10 cellular contexts compared by ENCODE assay signal in the genomic region with DNA sequence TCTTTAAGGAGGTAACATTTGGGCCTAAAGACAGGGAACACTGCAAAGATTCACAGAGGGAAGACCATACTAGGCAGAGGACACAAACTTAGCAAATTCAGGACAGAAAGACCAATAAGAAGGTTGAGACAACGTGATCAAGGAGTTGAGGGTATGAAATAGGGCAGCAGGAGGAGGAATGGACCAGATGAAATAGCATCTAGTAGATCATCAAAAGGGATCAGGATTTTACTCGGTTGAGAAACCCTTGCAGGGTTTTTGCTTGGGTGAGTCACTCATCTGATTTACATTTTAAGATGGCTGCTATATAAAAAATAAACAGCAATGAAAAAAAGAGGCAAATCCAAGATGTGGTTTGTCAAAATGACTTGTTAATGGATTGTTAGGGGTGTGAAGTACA. TPM values are rescaled to one million over a fixed set of nuclear protein-coding genes. Genes with fewer than 3 reads are reported as not detected.
DNase-seq lines count a peak whose midpoint lies in the region; ATAC-seq, FAIRE-seq and TF ChIP-seq lines count a peak whose summit lies in the region.
"Had no signal": no experiment of that assay in that cellular context is flagged by ENCODE, and none has a peak within 500 bp of the region (broad histone marks: within the 10 kb centered on the region; RNA-seq: fewer than 3 reads in every experiment).

No MANE protein-coding gene starts in this region.

- H2AFZ ChIP-seq in OCI-LY3 (ENCODE audit: low read depth, low read length) (no peak overlapping the region), H1 (ENCODE audit: low read length) (no peak overlapping the region)

- POLR2A ChIA-PET in H1 (lab: Charles Lee; ENCODE audit: partially characterized antibody) = interaction anchor here (0.7 to 1.3 kb wide), 2 partner anchors 34 to 254 kb away, joined by 3 to 7 read pairs; no protein-coding TSS in a partner anchor

- H4K5ac ChIP-seq in H1 (ENCODE audit: insufficient read length, low read depth, low read length) = no peak overlapping the region

- H3K56ac ChIP-seq in H1 (replicated peaks; ENCODE audit: insufficient read length, low read depth, low read length) = no peak overlapping the region

- H3K23ac ChIP-seq in H1 (ENCODE audit: insufficient read length) = no peak overlapping the region

- TF ChIP-seq CTCF in OCI-LY3 (IDR thresholded peaks at IDR 0.05; ENCODE audit: low read depth, low read length) = no peak
- TF ChIP-seq CTCF in H1 (IDR thresholded peaks at IDR 0.05; ENCODE audit: control extremely low read depth in 1 of 3, insufficient read depth in 1 of 3, low read depth in 1 of 3, low read length in 3 of 3) = no peak
- no peak for TF ChIP-seq CTCF in gastrocnemius medialis (IDR thresholded peaks at IDR 0.05 in 4 of 5, conservative IDR thresholded peaks at IDR 0.05 in 1 of 5)

- H4K91ac ChIP-seq in H1 (replicated peaks; ENCODE audit: insufficient read length, low read length) = no peak overlapping the region

- TF ChIP-seq RAD21 in H1 (IDR thresholded peaks at IDR 0.05 in 1 of 2, conservative IDR thresholded peaks at IDR 0.05 in 1 of 2; ENCODE audit: low read depth in 2 of 2, low read length in 2 of 2) = no peak

- H3K9me3 ChIP-seq in OCI-LY3 (ENCODE audit: insufficient read depth, low read length) (no peaks in the 10 kb centered on the region), H1 (ENCODE audit: insufficient read depth in 2 of 2, low read depth in 1 of 2, low read length in 1 of 2) (no peaks in the 10 kb centered on the region), gastrocnemius medialis (no peaks in the 10 kb centered on the region)

- H2BK120ac ChIP-seq in H1 (replicated peaks; ENCODE audit: low read depth, low read length) = no peak overlapping the region

- H3K79me1 ChIP-seq in H1 (ENCODE audit: low read depth, low read length) = no peaks in the 10 kb centered on the region

- H4K8ac ChIP-seq in H1 (ENCODE audit: extremely low read depth, insufficient read depth, low read length) = no peak overlapping the region

- no peak overlapping the region for H2BK20ac ChIP-seq in H1 (ENCODE audit: low read length)

- TF ChIP-seq EP300 in H1 (IDR thresholded peaks at IDR 0.05; ENCODE audit: borderline replicate concordance in 1 of 2, low read depth in 2 of 2, low read length in 2 of 2) = no peak

- H3K27ac ChIP-seq in OCI-LY3 (ENCODE audit: low read length) = no peak overlapping the region
- no peak overlapping the region for H3K27ac ChIP-seq in H1 (ENCODE audit: low read depth, low read length)
- H3K27ac ChIP-seq in gastrocnemius medialis = peak overlapping the region; percentile 51 to 60 (median 54)
- H3K27ac ChIP-seq: 22Rv1 had no signal

- H2AK5ac ChIP-seq in H1 (ENCODE audit: low read depth, low read length) = no peak overlapping the region

- no peak overlapping the region for H2BK5ac ChIP-seq in H1 (ENCODE audit: low read depth, low read length)

- H3K9ac ChIP-seq in OCI-LY3 (ENCODE audit: low read length) (no peak overlapping the region), H1 (replicated peaks in 1 of 4; ENCODE audit: extremely low read depth in 1 of 4, low read depth in 3 of 4, low read length in 3 of 4) (no peak overlapping the region)

- peaks cover 30% of the 10 kb centered on the region for H3K36me3 ChIP-seq in OCI-LY3 (replicated peaks; ENCODE audit: low read depth, low read length)
- H3K36me3 ChIP-seq in H1 (ENCODE audit: control insufficient read depth in 2 of 4, insufficient read depth in 4 of 4, low read length in 3 of 4) = peaks cover 0 to 27% (median 9%) of the 10 kb centered on the region in 4 experiments; a peak in 4 of 8 replicates
- H3K36me3 ChIP-seq in gastrocnemius medialis = peaks cover 0 to under 1% of the 10 kb centered on the region in 2 donors

- H3K4me2 ChIP-seq in OCI-LY3 (ENCODE audit: low read length) (peak overlapping the region; percentile 51), H1 (ENCODE audit: insufficient read depth in 1 of 2, low read depth in 2 of 2, low read length in 2 of 2) (peak overlapping the region; percentile 25 to 57; a peak in 3 of 4 replicates)

- DNase-seq in DMS 273 (lab: John Stamatoyannopoulos, UW; ENCODE audit: unreplicated experiment) (peak; percentile 43), DMS 273 treated with DMSO at 0.1 percent for 48 hours (lab: John Stamatoyannopoulos, UW) (no peak), H1 (ENCODE audit: low read depth in 1 of 2, low spot score in 2 of 2) (no peak), gastrocnemius medialis (no peak), H4 (ENCODE audit: low spot score) (no peak)
- DNase-seq in stimulated activated CD4-positive, alpha-beta T cell treated with anti-CD3 and anti-CD28 coated beads, Interleukin-4, amount 100 ng/mL, for 24 hours = no peak
- DNase-seq: NCI-H1092 treated with DMSO at 0.1 percent for 48 hours had no signal

- no peak overlapping the region for H3K4ac ChIP-seq in H1 (replicated peaks; ENCODE audit: insufficient read length, low read depth, low read length)

- no peak for ATAC-seq in gastrocnemius medialis
- no peak for ATAC-seq in GM18907 (IDR thresholded peaks at IDR 0.05; ENCODE audit: unreplicated experiment)

- no peak overlapping the region for H2BK12ac ChIP-seq in H1 (ENCODE audit: low read depth, low read length)

- H3K4me1 ChIP-seq in OCI-LY3 (ENCODE audit: low read length) (peaks cover 54% of the 10 kb centered on the region), H1 (replicated peaks in 1 of 4; ENCODE audit: control insufficient read depth in 3 of 4, insufficient read depth in 4 of 4, low read length in 3 of 4) (peaks cover 0 to 4% (median 2%) of the 10 kb centered on the region in 4 experiments; a peak in 4 of 7 replicates), gastrocnemius medialis (peaks cover 83 to 86% of the 10 kb centered on the region in 2 donors)

- peaks cover 5% of the 10 kb centered on the region for H3K23me2 ChIP-seq in H1 (ENCODE audit: low read depth, low read length)

- 35% methylated on average over 2 of the region's 2 CpGs; no CpG with 5 or more reads in 1 of the 2 experiments for WGBS in H1 (ENCODE audit: extremely low coverage in 1 of 2, insufficient coverage in 1 of 2, insufficient read length in 1 of 2, insufficient replicate concordance in 2 of 2, low coverage in 1 of 2, low lambda C conversion rate in 2 of 2, missing lambda C conversion rate in 1 of 2), 2 experiments

- TF ChIP-seq POLR2A in H1 (IDR thresholded peaks at IDR 0.05; ENCODE audit: control extremely low read depth in 1 of 2, low read depth in 2 of 2, low read length in 2 of 2) (no peak), gastrocnemius medialis (IDR thresholded peaks at IDR 0.05) (no peak)

- no peak overlapping the region for H3K14ac ChIP-seq in H1 (ENCODE audit: insufficient read length)

- in situ Hi-C loops in gastrocnemius medialis (cut with MboI; ENCODE audit: low sequenced_read_pairs in 4 of 4) = loop anchor here in 3 of 4 donors (25.0 kb wide), 1 partner anchor 927 kb away; a partner anchor contains a TSS

- no peak overlapping the region for H3K18ac ChIP-seq in H1 (ENCODE audit: extremely low read depth, low read length)

- intact Hi-C loops in gastrocnemius medialis (cut with DNase I; ENCODE audit: low total_unique reads) = loop anchor here (5.0 kb wide), 2 partner anchors 537 to 932 kb away; a partner anchor contains a TSS

- H4K20me1 ChIP-seq in OCI-LY3 (ENCODE audit: insufficient read depth, low read length) = peaks cover 91% of the 10 kb centered on the region
- H4K20me1 ChIP-seq in H1 (replicated peaks in 1 of 2; ENCODE audit: control insufficient read depth in 1 of 2, insufficient read depth in 2 of 2, low read length in 2 of 2) = peaks cover 35 to 57% of the 10 kb centered on the region in 2 experiments

- H3K79me2 ChIP-seq in OCI-LY3 (ENCODE audit: low read length) (peaks cover 97% of the 10 kb centered on the region), H1 (ENCODE audit: control insufficient read depth in 1 of 2, insufficient read depth in 2 of 2, low read length in 2 of 2) (peaks cover 70 to 96% of the 10 kb centered on the region in 2 experiments)

- H3K27me3 ChIP-seq in OCI-LY3 (ENCODE audit: low read depth, low read length) = no peaks in the 10 kb centered on the region
- no peaks in the 10 kb centered on the region for H3K27me3 ChIP-seq in H1 (replicated peaks in 1 of 4; ENCODE audit: control insufficient read depth in 3 of 4, extremely low read depth in 1 of 4, insufficient read depth in 3 of 4, low read length in 3 of 4)
- H3K27me3 ChIP-seq in gastrocnemius medialis = no peaks in the 10 kb centered on the region

- H2BK15ac ChIP-seq in H1 (ENCODE audit: low read length) = no peak overlapping the region

- peak overlapping the region; percentile 35 for H3K4me3 ChIP-seq in OCI-LY3 (ENCODE audit: low read length)
- peak overlapping the region in 1 of 4 experiments; percentile 27; a peak in 2 of 8 replicates for H3K4me3 ChIP-seq in H1 (ENCODE audit: extremely low read depth in 1 of 4, insufficient read depth in 2 of 4, low read depth in 3 of 4, low read length in 4 of 4)
- H3K4me3 ChIP-seq in gastrocnemius medialis = peak overlapping the region in 2 of 4 donors; percentile 1 to 20

- FAIRE-seq in H1 (lab: Jason Lieb, UNC) = no peak

- CTCF ChIA-PET in H1 (lab: Charles Lee; ENCODE audit: partially characterized antibody) = interaction anchor here (0.7 kb wide), 1 partner anchor 31 kb away, joined by 5 read pairs; no protein-coding TSS in a partner anchor

RNA-seq across cellular contexts. Expression of a gene that starts 4.7 kb away (rescaled TPM):
- 230 and 231 TPM in 2 replicates for total RNA-seq in H1 (2021; fragmentation: NEBNext Ultra II Directional; extraction: Animal tissue kit (Norgen Biotek cat#: 25700))
- polyA plus RNA-seq in H1 (2011; rRNA removed) = 17.4 and 30.5 TPM in 2 replicates
- polyA plus RNA-seq in H1 (2011; cell fraction: cytosol; rRNA removed) = 33.3 TPM
- polyA plus RNA-seq in H1 (2011; cell fraction: nucleus; rRNA removed) = 47.1 TPM
- polyA plus RNA-seq in H1 (2012, experiment 1 of 2) = 77.4 to 217 TPM (median 108 TPM) in 4 replicates
- 3.2 TPM for polyA plus RNA-seq in H1 (2012, experiment 2 of 2)
- 141 TPM for polyA plus RNA-seq in H1 (2013, experiment 1 of 2)
- polyA plus RNA-seq in H1 (2013, experiment 2 of 2) = 136 TPM
- polyA minus RNA-seq in H1 (2011; rRNA and poly(A)+ RNA removed) = 141 and 194 TPM in 2 replicates
- polyA minus RNA-seq in H1 (2011; cell fraction: cytosol; rRNA and poly(A)+ RNA removed) = 120 TPM
- polyA minus RNA-seq in H1 (2011; cell fraction: nucleus; rRNA and poly(A)+ RNA removed) = 197 TPM
- total RNA-seq in gastrocnemius medialis = 10 to 100 TPM; 27.3 to 83.0 (median 61.8) TPM
- 70.0 and 71.3 TPM in 2 replicates for total RNA-seq in H4 (2014; rRNA removed; shearing (Covaris generic))

RNA-seq across cellular contexts. Expression of a gene that starts 34.8 kb away (rescaled TPM):
- total RNA-seq in H1 (2021; fragmentation: NEBNext Ultra II Directional; extraction: Animal tissue kit (Norgen Biotek cat#: 25700)) = 8.2 and 8.5 TPM in 2 replicates
- polyA plus RNA-seq in H1 (2011; rRNA removed) = 10.7 and 11.1 TPM in 2 replicates
- 12.5 TPM for polyA plus RNA-seq in H1 (2011; cell fraction: cytosol; rRNA removed)
- polyA plus RNA-seq in H1 (2011; cell fraction: nucleus; rRNA removed) = 13.7 TPM
- 8.4 to 10.8 TPM (median 9.0 TPM) in 4 replicates for polyA plus RNA-seq in H1 (2012, experiment 1 of 2)
- 3.9 TPM for polyA plus RNA-seq in H1 (2012, experiment 2 of 2)
- 12.8 TPM for polyA plus RNA-seq in H1 (2013, experiment 1 of 2)
- 12.1 TPM for polyA plus RNA-seq in H1 (2013, experiment 2 of 2)
- polyA minus RNA-seq in H1 (2011; rRNA and poly(A)+ RNA removed) = 8.9 and 11.5 TPM in 2 replicates
- 4.8 TPM for polyA minus RNA-seq in H1 (2011; cell fraction: cytosol; rRNA and poly(A)+ RNA removed)
- 14.3 TPM for polyA minus RNA-seq in H1 (2011; cell fraction: nucleus; rRNA and poly(A)+ RNA removed)
- under 1 TPM in 1 of 4 donors, not detected in 3; 0.51 TPM for total RNA-seq in gastrocnemius medialis
- total RNA-seq in H4 (2014; rRNA removed; shearing (Covaris generic)) = 2.1 and 4.5 TPM in 2 replicates

Comparison
In these comparisons a context has a peak if more than half of its experiments do, and no peak if none do; other contexts are left out.
1. H3K27ac ChIP-seq: peak in gastrocnemius medialis (4 of 4); none in OCI-LY3 (single experiment) and H1 (single experiment).